Comparison of ENCODE assay signal across 11 cellular contexts in the genomic region with DNA sequence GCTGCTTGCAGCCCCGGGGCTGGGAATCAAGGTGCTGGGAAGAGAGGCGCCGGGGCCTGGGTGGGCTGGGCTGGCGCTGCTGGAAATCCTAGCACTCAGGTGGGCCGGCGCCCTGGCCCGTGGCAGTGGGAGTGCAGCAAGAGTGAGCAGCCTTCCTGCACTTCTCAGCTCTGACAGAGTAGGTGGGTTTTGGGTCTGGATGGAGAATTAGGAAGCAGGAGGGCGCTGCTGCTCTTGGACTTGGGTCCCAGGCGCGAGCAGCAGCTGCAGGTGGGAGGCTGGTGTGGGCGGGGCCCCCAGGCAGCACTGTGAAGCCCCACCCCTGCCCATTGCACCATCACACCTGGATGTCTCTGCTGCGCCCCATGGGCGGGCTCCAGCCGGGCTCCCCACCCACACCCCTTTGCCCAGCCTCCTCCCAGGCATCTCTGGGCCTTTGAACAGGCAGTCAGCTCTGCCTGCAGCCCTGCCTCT. TPM values are rescaled to one million over a fixed set of nuclear protein-coding genes. Genes with fewer than 3 reads are reported as not detected.
DNase-seq lines count a peak whose midpoint lies in the region; ATAC-seq and TF ChIP-seq lines count a peak whose summit lies in the region.
"Had no signal": no experiment of that assay in that cellular context is flagged by ENCODE, and none has a peak within 500 bp of the region (broad histone marks: within the 10 kb centered on the region; RNA-seq: fewer than 3 reads in every experiment).

No MANE protein-coding gene starts in this region.

- ATAC-seq in HCT116 (peak; percentile 50), gastroesophageal sphincter (no peak), HG03108 (IDR thresholded peaks at IDR 0.05; ENCODE audit: unreplicated experiment) (no peak), GM19023 (IDR thresholded peaks at IDR 0.05; ENCODE audit: unreplicated experiment) (no peak)

- H3K4me1 ChIP-seq in HCT116 (ENCODE audit: control insufficient read depth in 1 of 2, insufficient read depth in 2 of 2, low read length in 2 of 2) (peaks cover 42 to 67% of the 10 kb centered on the region in 2 experiments), gastroesophageal sphincter (peaks cover 9 to 82% (median 56%) of the 10 kb centered on the region in 3 donors), skeletal muscle satellite cell (ENCODE audit: control insufficient read depth, insufficient read depth, low read length) (peaks cover 51% of the 10 kb centered on the region)

- no TSS peak for BruUV-seq in HCT116 (replicated peaks; lab: Mats Ljungman, UMichigan)

- CTCF ChIA-PET in HCT116 (lab: Charles Lee): interaction anchor here (1.0 to 1.3 kb wide), 2 partner anchors 266 to 458 kb away, joined by 3 read pairs; no protein-coding TSS in a partner anchor

- TF ChIP-seq EP300 in gastroesophageal sphincter (IDR thresholded peaks at IDR 0.05): no peak

- H3K79me2 ChIP-seq in HCT116 (ENCODE audit: insufficient read depth, low read length): peaks cover 96% of the 10 kb centered on the region

- RAD21 ChIA-PET in HCT116 (lab: Charles Lee; ENCODE audit: low non-redundant PET in 1 of 2, low total read pairs in 2 of 2, uncharacterized antibody in 2 of 2, unreplicated experiment in 2 of 2): no interaction called here

- no peaks in the 10 kb centered on the region for H3K9me2 ChIP-seq in HCT116 (ENCODE audit: insufficient read depth)

- no peaks in the 10 kb centered on the region for H3K9me3 ChIP-seq in HCT116 (ENCODE audit: control insufficient read depth in 1 of 2, insufficient read depth in 1 of 2, low read depth in 1 of 2, low read length in 2 of 2)
- no peaks in the 10 kb centered on the region for H3K9me3 ChIP-seq in gastroesophageal sphincter
- no peaks in the 10 kb centered on the region for H3K9me3 ChIP-seq in skeletal muscle satellite cell (replicated peaks; ENCODE audit: low read length)

- H4K20me1 ChIP-seq in HCT116 (ENCODE audit: insufficient read depth): peaks cover 3% of the 10 kb centered on the region; the same call in 1 of the 2 replicates

- peak overlapping the region; percentile 95 for H3K4me2 ChIP-seq in HCT116 (ENCODE audit: low read length)
- peak overlapping the region; percentile 94 for H3K4me2 ChIP-seq in skeletal muscle satellite cell (ENCODE audit: low read length)

- H2AFZ ChIP-seq in HCT116 (ENCODE audit: low read depth, low read length, poor library complexity, severe bottlenecking): no peak overlapping the region

- 80% methylated on average over 1 of the region's 14 CpGs; no CpG with 5 or more reads in 1 of the 2 donors for WGBS in gastroesophageal sphincter (ENCODE audit: low coverage in 1 of 2), 2 donors

- POLR2A ChIA-PET in HCT116 (lab: Charles Lee): no interaction called here

- no peak overlapping the region for H3K4me3 ChIP-seq in HCT116 (replicated peaks in 1 of 2; ENCODE audit: low read depth in 1 of 2, low read length in 2 of 2)
- peak overlapping the region in 1 of 2 donors; percentile 99 for H3K4me3 ChIP-seq in gastroesophageal sphincter
- H3K4me3 ChIP-seq in skeletal muscle satellite cell (ENCODE audit: low read length): peak overlapping the region; percentile 87

- H3K27me3 ChIP-seq in HCT116 (ENCODE audit: insufficient read depth, low read length) (no peaks in the 10 kb centered on the region), gastroesophageal sphincter (no peaks in the 10 kb centered on the region), skeletal muscle satellite cell (ENCODE audit: control insufficient read depth, insufficient read depth, low read length) (no peaks in the 10 kb centered on the region)

- peak overlapping the region; percentile 95; the same call in 1 of the 2 replicates for H3K9ac ChIP-seq in HCT116 (ENCODE audit: low read length)
- H3K9ac ChIP-seq in skeletal muscle satellite cell (ENCODE audit: low read depth, low read length): peak overlapping the region; percentile 94

- TF ChIP-seq POLR2A in HCT116 (IDR thresholded peaks at IDR 0.05; ENCODE audit: borderline replicate concordance, extremely low read depth, insufficient read depth, insufficient read length) (no peak), gastroesophageal sphincter (IDR thresholded peaks at IDR 0.05) (no peak)

- DNase-seq in HCT116 (ENCODE audit: low read depth, low spot score): no peak
- peak; percentile 24 for DNase-seq in NCI-H748 treated with DMSO at 0.1 percent for 48 hours (lab: John Stamatoyannopoulos, UW)
- no peak for DNase-seq in Ammon's horn (ENCODE audit: low spot score)
- no peak for DNase-seq in hypothalamus (lab: John Stamatoyannopoulos, UW)
- DNase-seq: activated gamma-delta T cell; NCI-H1694 treated with DMSO at 0.1 percent for 48 hours; stimulated activated CD4-positive, alpha-beta T cell treated with anti-CD3 and anti-CD28 coated beads, Interleukin-2, amount 100 ng/mL, for 24 hours had no signal

- H3K36me3 ChIP-seq in HCT116 (ENCODE audit: control insufficient read depth in 1 of 2, insufficient read depth in 2 of 2, low read length in 2 of 2) (peaks cover 6 to 13% of the 10 kb centered on the region in 2 experiments; a peak in 2 of 4 replicates), gastroesophageal sphincter (peaks cover 0 to 56% of the 10 kb centered on the region in 2 donors), skeletal muscle satellite cell (ENCODE audit: insufficient read depth, low read length) (peaks cover 80% of the 10 kb centered on the region)

- no peak for TF ChIP-seq RAD21 in HCT116 (IDR thresholded peaks at IDR 0.05; ENCODE audit: low read depth)

- TF ChIP-seq CTCF in HCT116 (IDR thresholded peaks at IDR 0.05 in 2 of 3, conservative IDR thresholded peaks at IDR 0.05 in 1 of 3; ENCODE audit: borderline replicate concordance in 1 of 3, insufficient read depth in 1 of 3, low read depth in 2 of 3, low read length in 2 of 3) (no peak), gastroesophageal sphincter (IDR thresholded peaks at IDR 0.05) (no peak)

- intact Hi-C loops in HCT116 (cut with micrococcal nuclease): no loop called here

- H3K27ac ChIP-seq in HCT116 (ENCODE audit: low read depth, low read length) (peak overlapping the region; percentile 68; the same call in 1 of the 2 replicates), gastroesophageal sphincter (peak overlapping the region in 3 of 4 donors; percentile 93 to 99 (median 96))

TF ChIP-seq in HCT116, 20 proteins besides CTCF, POLR2A, EP300 and RAD21:
- TF ChIP-seq POLR2AphosphoS5 (IDR thresholded peaks at IDR 0.05; ENCODE audit: low read depth, low read length) (0 out of 2 replicates have a peak, but pooled peaks have one; percentile 17), TCF7L2 (IDR thresholded peaks at IDR 0.05; ENCODE audit: borderline replicate concordance, extremely low read depth, insufficient read depth, insufficient read length) (no peak), ZFX (IDR thresholded peaks at IDR 0.05) (no peak), YY1 (IDR thresholded peaks at IDR 0.05; ENCODE audit: extremely low read depth, insufficient replicate concordance, low read depth, low read length) (no peak)

RNA-seq across cellular contexts. Expression of gene BRI3, which starts 6.0 kb away (rescaled TPM):
- total RNA-seq in HCT116 (2021; ENCODE audit: unreplicated experiment): 102 TPM
- 92.5 and 93.5 TPM in 2 replicates for polyA plus RNA-seq in HCT116 (2012)
- total RNA-seq in gastroesophageal sphincter: 10 to 100 TPM; 39.0 to 51.4 (median 45.5) TPM
- 93.0 and 95.3 TPM in 2 replicates for total RNA-seq in skeletal muscle satellite cell (2012; rRNA removed)

RNA-seq across cellular contexts. Expression of gene TECPR1, which starts 35.5 kb away (rescaled TPM):
- total RNA-seq in HCT116 (2021; ENCODE audit: unreplicated experiment): 19.9 TPM
- polyA plus RNA-seq in HCT116 (2012): 7.6 and 9.6 TPM in 2 replicates
- 10 to 100 TPM; 18.6 to 22.3 (median 20.4) TPM for total RNA-seq in gastroesophageal sphincter
- 12.4 and 13.3 TPM in 2 replicates for total RNA-seq in skeletal muscle satellite cell (2012; rRNA removed)
